ENCODE assay signal across 17 cellular contexts in the genomic region with DNA sequence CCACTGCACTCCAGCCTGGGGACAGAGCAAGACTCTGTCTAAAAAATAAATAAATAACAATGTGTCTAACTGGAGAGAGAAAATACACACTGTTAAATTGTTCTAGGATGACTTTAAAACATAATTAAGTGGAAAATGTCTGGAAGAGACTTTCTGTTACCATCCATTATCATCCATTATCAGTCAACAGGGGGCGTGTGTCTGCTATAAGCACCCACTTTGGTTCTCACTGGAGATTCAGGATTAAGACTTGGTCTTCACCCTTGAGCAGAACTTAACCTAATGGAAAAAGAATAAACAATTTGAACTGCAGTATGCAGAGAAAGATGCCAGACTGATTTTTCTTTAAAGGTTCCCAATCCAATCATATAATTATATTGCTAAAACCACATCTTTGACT.
A peak's percentile ranks its signal among the peaks of the same experiment; 100 is the strongest.
DNase-seq lines count a peak whose midpoint lies in the region; ATAC-seq and TF ChIP-seq lines count a peak whose summit lies in the region.
"Had no signal": no experiment of that assay in that cellular context is flagged by ENCODE, and none has a peak within 500 bp of the region (broad histone marks: within the 10 kb centered on the region; RNA-seq: fewer than 3 reads in every experiment).

No MANE protein-coding gene starts in this region.

- intact Hi-C loops in upper lobe of right lung (cut with DNase I) = no loop called here

- H3K4me1 Mint-ChIP-seq in type B pancreatic cell (ENCODE audit: unreplicated experiment) = peaks cover 29% of the 10 kb centered on the region
- H3K4me1 Mint-ChIP-seq: B cell had no signal

- peaks cover 3% of the 10 kb centered on the region for H3K27me3 Mint-ChIP-seq in type B pancreatic cell
- H3K27me3 Mint-ChIP-seq: B cell had no signal

- H3K4me1 ChIP-seq in upper lobe of right lung = no peaks in the 10 kb centered on the region

- no peaks in the 10 kb centered on the region for H3K36me3 ChIP-seq in upper lobe of right lung

- DNase-seq in NCI-H82 (lab: John Stamatoyannopoulos, UW) (peak; percentile 32), NCI-H82 treated with DMSO at 0.1 percent for 48 hours (lab: John Stamatoyannopoulos, UW; ENCODE audit: unreplicated experiment) (no peak), HT-29 (ENCODE audit: low spot score) (peak; percentile 8), OCI-M1 (lab: John Stamatoyannopoulos, UW) (peak; percentile 8), type B pancreatic cell (ENCODE audit: extremely low spot score, unreplicated experiment) (no peak), upper lobe of right lung (no peak), mucosa of gallbladder (ENCODE audit: low spot score) (no peak), amniotic stem cell (lab: John Stamatoyannopoulos, UW) (no peak)
- DNase-seq: CD8-positive, alpha-beta T cell; NCI-H1092 treated with DMSO at 0.1 percent for 48 hours; NCI-H187 treated with DMSO at 0.1 percent for 48 hours; NCI-H226; NCI-H526; NK-92 treated with Interleukin-12 subunit alpha and Interleukin-12 subunit beta, amount 100 ng/mL, for 24 hours; SHP77 had no signal

- H3K27ac ChIP-seq in upper lobe of right lung = no peak overlapping the region

- no peak overlapping the region for H3K4me3 ChIP-seq in upper lobe of right lung

- no peaks in the 10 kb centered on the region for H3K27me3 ChIP-seq in upper lobe of right lung

- peaks cover 13% of the 10 kb centered on the region for H3K9me3 Mint-ChIP-seq in type B pancreatic cell

- H3K4me3 Mint-ChIP-seq in type B pancreatic cell = no peak overlapping the region
- H3K4me3 Mint-ChIP-seq: B cell; CD8-positive, alpha-beta T cell; T-helper 2 cell treated with Interferon-gamma antibody and Interleukin-4, amounts not matched to agents 5 μg/mL and 100 μg/mL, for 36 hours had no signal

- H3K36me3 Mint-ChIP-seq in type B pancreatic cell = peaks cover 7% of the 10 kb centered on the region
- H3K36me3 Mint-ChIP-seq: CD8-positive, alpha-beta T cell had no signal

- no peak for ATAC-seq in upper lobe of right lung
- ATAC-seq: CD8-positive, alpha-beta T cell had no signal

- TF ChIP-seq CTCF in type B pancreatic cell (conservative IDR thresholded peaks at IDR 0.05) = peak; percentile 30
- TF ChIP-seq CTCF in upper lobe of right lung (IDR thresholded peaks at IDR 0.05) = no peak

- no peaks in the 10 kb centered on the region for H3K9me3 ChIP-seq in upper lobe of right lung

- no peak overlapping the region for H3K27ac Mint-ChIP-seq in type B pancreatic cell
- H3K27ac Mint-ChIP-seq: B cell; CD8-positive, alpha-beta T cell; T-helper 2 cell treated with Interferon-gamma antibody and Interleukin-4, amounts not matched to agents 5 μg/mL and 100 μg/mL, for 36 hours had no signal

Comparison
In these comparisons a context has a peak if more than half of its experiments do, and no peak if none do; other contexts are left out.
1. DNase-seq: peak in NCI-H82 (single experiment), HT-29 (single experiment) and OCI-M1 (single experiment); none in NCI-H82 treated with DMSO at 0.1 percent for 48 hours (single experiment), type B pancreatic cell (single experiment), upper lobe of right lung (single experiment), mucosa of gallbladder (single experiment) and amniotic stem cell (single experiment).